In genomic region chr19:58326914-58327726, GRCh38 we compare ENCODE assay signal across 8 cellular contexts. TPM values are rescaled to one million over a fixed set of nuclear protein-coding genes. Genes with fewer than 3 reads are reported as not detected.
A peak's percentile ranks its signal among the peaks of the same experiment; 100 is the strongest.
DNase-seq lines count a peak whose midpoint lies in the region; TF ChIP-seq lines count a peak whose summit lies in the region.

ZSCAN22 (plus strand) TSS chr19:58326994; CDS start chr19:58334803, 7,809 bp downstream.

- H3K4me2 ChIP-seq in osteoblast (ENCODE audit: insufficient read depth, low read length): peak within 1 kb of the TSS; percentile 82

- peak within 1 kb of the TSS; percentile 71 for H3K4me3 ChIP-seq in GM08714 (ENCODE audit: low read length)
- peak within 1 kb of the TSS; percentile 91 for H3K4me3 ChIP-seq in osteoblast (ENCODE audit: insufficient read depth, low read length)
- H3K4me3 ChIP-seq in testis: peak within 1 kb of the TSS; percentile 77 to 80

- intact Hi-C loops in testis (cut with DNase I; ENCODE audit: low total_unique reads): no loop called here

- H3K4me3 Mint-ChIP-seq in HFFc6 (no peak within 1 kb of the TSS), glutamatergic neuron (ENCODE audit: unreplicated experiment) (no peak within 1 kb of the TSS)
- H3K4me3 Mint-ChIP-seq in activated naive CD4-positive, alpha-beta T cell treated with anti-CD3 and anti-CD28 coated beads, Interleukin-2, amount 10 ng/mL, durations not matched to agents 7 days and 5 days: no peak within 1 kb of the TSS

- in situ Hi-C loops in SK-MEL-5 (cut with HindIII; ENCODE audit: low pct_unique_long_range_greater_than_20kb, low sequenced_read_pairs): no loop called here

- WGBS in testis, 2 donors: 0% methylated on average over 47 to 62 of the region's 62 CpGs

- peak within 1 kb of the TSS; percentile 98 for H2AFZ ChIP-seq in osteoblast (ENCODE audit: low read length)

- H3K79me2 ChIP-seq in osteoblast (ENCODE audit: insufficient read depth, low read length): peaks cover 47% of the 10 kb centered on the region

- H3K4me1 Mint-ChIP-seq in HFFc6 (ENCODE audit: low read depth): peaks cover 18% of the 10 kb centered on the region
- no peaks in the 10 kb centered on the region for H3K4me1 Mint-ChIP-seq in activated naive CD4-positive, alpha-beta T cell treated with anti-CD3 and anti-CD28 coated beads, Interleukin-2, amount 10 ng/mL, durations not matched to agents 7 days and 5 days
- peaks cover 9% of the 10 kb centered on the region for H3K4me1 Mint-ChIP-seq in glutamatergic neuron (ENCODE audit: low read depth, unreplicated experiment)

- H3K27me3 ChIP-seq in osteoblast (ENCODE audit: insufficient read depth, low read length): no peaks in the 10 kb centered on the region
- no peaks in the 10 kb centered on the region for H3K27me3 ChIP-seq in testis

- DNase-seq in HFFc6 (peak; percentile 95), NAMALWA (ENCODE audit: low spot score) (peak; percentile 95), SK-MEL-5 (ENCODE audit: low read depth, low spot score) (peak; percentile 94), glutamatergic neuron (peak; percentile 98), osteoblast (ENCODE audit: insufficient read length, low spot score, missing footprints) (peak; percentile 98), testis (peak; percentile 100)
- peak; percentile 95 for DNase-seq in activated naive CD4-positive, alpha-beta T cell treated with anti-CD3 and anti-CD28 coated beads, Interleukin-2, amount 10 ng/mL, durations not matched to agents 7 days and 5 days

- no peaks in the 10 kb centered on the region; the same call in 1 of the 2 replicates for H3K27me3 Mint-ChIP-seq in HFFc6 (ENCODE audit: insufficient read depth)
- H3K27me3 Mint-ChIP-seq in activated naive CD4-positive, alpha-beta T cell treated with anti-CD3 and anti-CD28 coated beads, Interleukin-2, amount 10 ng/mL, durations not matched to agents 7 days and 5 days: no peaks in the 10 kb centered on the region
- H3K27me3 Mint-ChIP-seq in glutamatergic neuron (ENCODE audit: unreplicated experiment): peaks cover 2% of the 10 kb centered on the region

- CTCF ChIA-PET in activated naive CD4-positive, alpha-beta T cell treated with anti-CD3 and anti-CD28 coated beads, Interleukin-2, amount 10 ng/mL, durations not matched to agents 7 days and 5 days (lab: Charles Lee): interaction anchor here (0.7 to 1.1 kb wide), 2 partner anchors 158 to 193 kb away, joined by 3 to 4 read pairs; partner anchors contain the start of gene ZBTB45

- H3K36me3 ChIP-seq in osteoblast (ENCODE audit: insufficient read depth, low read length): no peaks in the 10 kb centered on the region
- no peaks in the 10 kb centered on the region for H3K36me3 ChIP-seq in testis (ENCODE audit: low read depth, missing control alignments)

- H3K27ac ChIP-seq in osteoblast (ENCODE audit: low read depth, low read length) (peak within 1 kb of the TSS; percentile 88), testis (peak within 1 kb of the TSS; percentile 61 to 92)

- H3K9me3 ChIP-seq in osteoblast (ENCODE audit: low read depth, low read length) (no peaks in the 10 kb centered on the region), testis (no peaks in the 10 kb centered on the region)

- peaks cover 20% of the 10 kb centered on the region for H3K4me1 ChIP-seq in osteoblast (ENCODE audit: insufficient read depth, low read length)
- H3K4me1 ChIP-seq in testis: peaks cover 15% of the 10 kb centered on the region

- TF ChIP-seq CTCF in HFFc6 (IDR thresholded peaks at IDR 0.05) (no peak), glutamatergic neuron (IDR thresholded peaks at IDR 0.05; ENCODE audit: partially characterized antibody, unreplicated experiment) (no peak), osteoblast (IDR thresholded peaks at IDR 0.05; ENCODE audit: extremely low read depth, low read depth, low read length) (no peak), testis (IDR thresholded peaks at IDR 0.05) (peak in 1 of 3 experiments; percentile 25)

- H3K36me3 Mint-ChIP-seq in HFFc6 (ENCODE audit: low read depth): peaks cover 8% of the 10 kb centered on the region
- H3K36me3 Mint-ChIP-seq in activated naive CD4-positive, alpha-beta T cell treated with anti-CD3 and anti-CD28 coated beads, Interleukin-2, amount 10 ng/mL, durations not matched to agents 7 days and 5 days: peaks cover 3% of the 10 kb centered on the region
- H3K36me3 Mint-ChIP-seq in glutamatergic neuron (ENCODE audit: unreplicated experiment): no peaks in the 10 kb centered on the region

- H3K27ac Mint-ChIP-seq in HFFc6: no peak within 1 kb of the TSS
- no peak within 1 kb of the TSS for H3K27ac Mint-ChIP-seq in activated naive CD4-positive, alpha-beta T cell treated with anti-CD3 and anti-CD28 coated beads, Interleukin-2, amount 10 ng/mL, durations not matched to agents 7 days and 5 days
- H3K27ac Mint-ChIP-seq in glutamatergic neuron (ENCODE audit: unreplicated experiment): no peak within 1 kb of the TSS

- TF ChIP-seq POLR2A in testis (IDR thresholded peaks at IDR 0.05): no peak

- no peaks in the 10 kb centered on the region for H3K9me3 Mint-ChIP-seq in HFFc6
- no peaks in the 10 kb centered on the region for H3K9me3 Mint-ChIP-seq in activated naive CD4-positive, alpha-beta T cell treated with anti-CD3 and anti-CD28 coated beads, Interleukin-2, amount 10 ng/mL, durations not matched to agents 7 days and 5 days
- peaks cover 2% of the 10 kb centered on the region for H3K9me3 Mint-ChIP-seq in glutamatergic neuron (ENCODE audit: unreplicated experiment)

- H4K20me1 ChIP-seq in osteoblast (ENCODE audit: insufficient read depth, low read length): peaks cover 7% of the 10 kb centered on the region

RNA-seq across cellular contexts. Expression of gene ZSCAN22, which starts in this region (rescaled TPM):
- 1 to 10 TPM; 2.5 to 3.0 (median 2.8) TPM for total RNA-seq in HFFc6 (2021; fragmentation: NEBNext Ultra II Directional; extraction: Animal tissue kit (Norgen Biotek cat#: 25700))
- 2.9 and 3.2 TPM in 2 replicates for total RNA-seq in SK-MEL-5 (2014; rRNA removed; shearing (Covaris generic))
- 3.7 and 4.0 TPM in 2 replicates for polyA plus RNA-seq in SK-MEL-5 (2015; cell fraction: cytosol; rRNA removed)
- polyA plus RNA-seq in SK-MEL-5 (2015; cell fraction: nucleus; rRNA removed): 4.0 and 4.6 TPM in 2 replicates
- total RNA-seq in glutamatergic neuron (ENCODE audit: unreplicated experiment) (4.9 TPM), osteoblast (2.5 and 3.5 TPM in 2 replicates), testis (1 to 10 TPM; 3.5 to 4.9 TPM)
- polyA plus RNA-seq in testis (ENCODE audit: insufficient read depth, low read depth, low replicate concordance): 2.4 TPM

Comparison
In these comparisons a context has a peak if more than half of its experiments do, and no peak if none do; other contexts are left out.
1. Peak in every context shown above with its lines: DNase-seq, H3K4me3 ChIP-seq and H3K27ac ChIP-seq.